8 cellular contexts compared by ENCODE assay signal in the genomic region with DNA sequence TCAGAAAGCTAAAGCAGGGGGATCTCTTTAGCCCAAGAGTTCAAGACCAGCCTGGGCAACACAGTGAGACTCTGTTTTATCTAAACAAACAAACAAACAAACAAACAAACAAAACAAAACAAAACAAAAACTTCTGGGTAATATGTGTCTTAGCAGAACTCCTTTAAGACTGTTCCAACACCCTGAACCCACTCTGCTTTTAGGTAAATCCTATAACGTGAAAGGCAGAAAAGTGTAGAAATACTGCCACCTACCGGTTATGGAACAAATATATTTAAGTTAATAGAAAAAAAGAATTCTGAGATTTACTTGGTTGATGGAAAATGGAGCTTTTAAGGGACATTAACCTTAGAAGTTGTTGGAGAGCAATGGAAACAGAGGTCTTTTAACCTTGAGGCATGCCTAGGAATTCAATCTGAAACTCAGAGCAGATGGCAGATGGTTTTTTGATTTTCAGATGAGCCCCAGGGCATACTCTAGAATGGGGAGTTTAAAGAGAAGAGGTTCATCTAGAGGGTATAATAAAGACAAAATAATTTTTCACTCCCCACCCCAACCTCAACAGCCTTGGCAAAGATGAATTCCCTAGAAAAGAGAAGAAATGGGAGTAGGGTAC. TPM values are rescaled to one million over a fixed set of nuclear protein-coding genes. Genes with fewer than 3 reads are reported as not detected.
DNase-seq lines count a peak whose midpoint lies in the region; ATAC-seq, FAIRE-seq and TF ChIP-seq lines count a peak whose summit lies in the region.

No MANE protein-coding gene starts in this region.

- H3K36me3 Mint-ChIP-seq in natural killer cell = no peaks in the 10 kb centered on the region

- no peaks in the 10 kb centered on the region for H3K9me3 ChIP-seq in Loucy (ENCODE audit: insufficient read depth, low read depth, low read length)

- no peaks in the 10 kb centered on the region for H3K4me1 Mint-ChIP-seq in natural killer cell

- no peak overlapping the region for H3K4me3 Mint-ChIP-seq in natural killer cell

- H3K27me3 ChIP-seq in Loucy (ENCODE audit: insufficient read depth, low read length, poor library complexity, severe bottlenecking) = no peaks in the 10 kb centered on the region

- H2AFZ ChIP-seq in Loucy (ENCODE audit: low read length) = no peak overlapping the region

- peak in 2 of 3 donors; percentile 53 to 57 for ATAC-seq in natural killer cell
- no peak for ATAC-seq in GM18909 (IDR thresholded peaks at IDR 0.05; ENCODE audit: poor library complexity, unreplicated experiment)

- FAIRE-seq in G401.6 (lab: Jason Lieb, UNC) = peak; percentile 97

- no peaks in the 10 kb centered on the region for H4K20me1 ChIP-seq in Loucy (ENCODE audit: insufficient read depth, low read length, poor library complexity, severe bottlenecking)

- intact Hi-C loops in natural killer cell (cut with micrococcal nuclease) = loop anchor here (5.0 kb wide), 1 partner anchor 402 kb away; no protein-coding TSS in a partner anchor

- no peak overlapping the region for H3K4me2 ChIP-seq in Loucy (ENCODE audit: low read depth, low read length, poor library complexity, severe bottlenecking)

- H3K9ac ChIP-seq in Loucy (ENCODE audit: low read depth, low read length, poor library complexity, severe bottlenecking) = no peak overlapping the region

- H3K27ac Mint-ChIP-seq in natural killer cell = no peak overlapping the region

- H3K4me3 ChIP-seq in Loucy (ENCODE audit: low read length, poor library complexity, severe bottlenecking) = no peak overlapping the region

- peak; percentile 69 for DNase-seq in RPMI8226
- DNase-seq in epidermal melanocyte (ENCODE audit: insufficient read length, low spot score) = peak; percentile 42
- no peak for DNase-seq in natural killer cell
- DNase-seq in stimulated activated CD4-positive, alpha-beta T cell treated with anti-CD3 and anti-CD28 coated beads, Interleukin-4, amount 100 ng/mL, for 4 hours = no peak
- DNase-seq in T1000 (lab: John Stamatoyannopoulos, UW) = no peak

- H3K79me2 ChIP-seq in Loucy (ENCODE audit: insufficient read depth, low read length) = no peaks in the 10 kb centered on the region

- no peaks in the 10 kb centered on the region for H3K4me1 ChIP-seq in Loucy (ENCODE audit: insufficient read depth, low read length, poor library complexity, severe bottlenecking)

- H3K36me3 ChIP-seq in Loucy (ENCODE audit: insufficient read depth, low read length) = no peaks in the 10 kb centered on the region

- no peaks in the 10 kb centered on the region for H3K9me3 Mint-ChIP-seq in natural killer cell

- TF ChIP-seq CTCF in Loucy (conservative IDR thresholded peaks at IDR 0.05; ENCODE audit: low read length) = peak; percentile 74
- peak; percentile 80 for TF ChIP-seq CTCF in natural killer cell (IDR thresholded peaks at IDR 0.05)

- H3K9me2 ChIP-seq in Loucy (replicated peaks; ENCODE audit: low read depth, low read length) = no peaks in the 10 kb centered on the region

- H3F3A ChIP-seq in Loucy (ENCODE audit: low read depth) = peaks cover 4% of the 10 kb centered on the region; the same call in 1 of the 2 replicates

- H3K27me3 Mint-ChIP-seq in natural killer cell (ENCODE audit: low read depth in 2 of 2) = no peaks in the 10 kb centered on the region

RNA-seq across cellular contexts. Expression of a gene that starts 38.5 kb away (rescaled TPM):
- 100 to 1,000 TPM in 2 of 3 donors, 10 to 100 TPM in 1; 81.3 to 156 (median 138) TPM for total RNA-seq in natural killer cell

Comparison
In these comparisons a context has a peak if more than half of its experiments do, and no peak if none do; other contexts are left out.
1. DNase-seq: peak in RPMI8226 (single experiment) and epidermal melanocyte (single experiment); none in natural killer cell (single experiment), stimulated activated CD4-positive, alpha-beta T cell treated with anti-CD3 and anti-CD28 coated beads, Interleukin-4, amount 100 ng/mL, for 4 hours (0 of 2) and T1000 (single experiment).